8 cellular contexts compared by ENCODE assay signal in genomic region chr3:120182613-120183524, GRCh38.
A peak's percentile ranks its signal among the peaks of the same experiment; 100 is the strongest.
DNase-seq lines count a peak whose midpoint lies in the region; ATAC-seq and TF ChIP-seq lines count a peak whose summit lies in the region.
"Had no signal": no experiment of that assay in that cellular context is flagged by ENCODE, and none has a peak within 500 bp of the region (broad histone marks: within the 10 kb centered on the region; RNA-seq: fewer than 3 reads in every experiment).

No MANE protein-coding gene starts in this region.

- H3K9me3 Mint-ChIP-seq in neural crest cell (no peaks in the 10 kb centered on the region), T-cell (no peaks in the 10 kb centered on the region)

- H3K4me3 Mint-ChIP-seq in neural crest cell (no peak overlapping the region), T-cell (no peak overlapping the region)

- TF ChIP-seq CTCF in coronary artery (IDR thresholded peaks at IDR 0.05) (peak; percentile 19), neural crest cell (conservative IDR thresholded peaks at IDR 0.05) (no peak)

- peak; percentile 74 for DNase-seq in ELR (ENCODE audit: low read depth)
- DNase-seq in M059J (ENCODE audit: low read depth), result peak; percentile 76
- no peak for DNase-seq in coronary artery (ENCODE audit: low spot score)
- DNase-seq in neural crest cell (ENCODE audit: low read depth, low spot score), result no peak
- no peak for DNase-seq in T-cell
- no peak for DNase-seq in DMS79 (lab: John Stamatoyannopoulos, UW)

- no peak overlapping the region for H3K27ac ChIP-seq in coronary artery
- H3K27ac ChIP-seq: SJCRH30 had no signal

- H3K27me3 Mint-ChIP-seq in neural crest cell (ENCODE audit: low read depth), result no peaks in the 10 kb centered on the region
- peaks cover 0 to 12% of the 10 kb centered on the region in 2 donors for H3K27me3 Mint-ChIP-seq in T-cell

- no peak overlapping the region for H3K4me3 ChIP-seq in coronary artery
- H3K4me3 ChIP-seq: SJCRH30 had no signal

- POLR2A ChIA-PET in T-cell (lab: Charles Lee), result no interaction called here

- CTCF ChIA-PET in T-cell (lab: Charles Lee), result interaction anchor here in 1 of 2 donors (0.8 to 1.4 kb wide), 2 partner anchors 289 to 291 kb away, joined by 4 to 5 read pairs; no protein-coding TSS in a partner anchor

- ATAC-seq in HG02798 (IDR thresholded peaks at IDR 0.05; ENCODE audit: poor library complexity, unreplicated experiment), result no peak
- no peak for ATAC-seq in T-cell (replicated peaks in 1 of 4)

- no peaks in the 10 kb centered on the region for H3K36me3 Mint-ChIP-seq in neural crest cell (ENCODE audit: low read depth)
- H3K36me3 Mint-ChIP-seq in T-cell, result no peaks in the 10 kb centered on the region

- peak overlapping the region; percentile 57 for H3K27ac Mint-ChIP-seq in neural crest cell (ENCODE audit: unreplicated experiment)
- no peak overlapping the region for H3K27ac Mint-ChIP-seq in T-cell

- H3K4me1 Mint-ChIP-seq in neural crest cell (peaks cover 2% of the 10 kb centered on the region), T-cell (no peaks in the 10 kb centered on the region)

Comparison
In these comparisons a context has a peak if more than half of its experiments do, and no peak if none do; other contexts are left out.
1. DNase-seq: peak in ELR (single experiment) and M059J (single experiment); none in coronary artery (single experiment), neural crest cell (single experiment), T-cell (0 of 34) and DMS79 (single experiment).